Comparison of ENCODE assay signal across 20 cellular contexts in the genomic region with DNA sequence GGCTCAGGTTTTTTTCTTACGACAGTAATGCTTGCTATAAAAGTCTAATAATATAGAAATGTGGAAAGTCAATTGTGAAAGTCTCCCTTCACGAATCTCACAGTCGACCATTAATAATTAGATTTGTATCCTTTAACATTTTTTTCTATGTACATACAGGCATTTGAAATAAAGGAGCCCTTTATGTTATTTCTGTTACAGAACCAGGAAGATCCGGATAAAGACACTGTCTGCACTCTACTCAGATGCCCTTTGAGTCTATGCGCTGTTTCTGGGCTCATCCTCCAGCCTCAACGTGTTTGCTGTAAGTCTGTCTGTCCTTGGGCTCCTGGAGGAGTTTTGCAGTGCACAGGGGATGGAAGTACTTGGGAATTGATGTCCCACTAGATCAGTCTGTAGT.
DNase-seq lines count a peak whose midpoint lies in the region; ATAC-seq, FAIRE-seq and TF ChIP-seq lines count a peak whose summit lies in the region.
"Had no signal": no experiment of that assay in that cellular context is flagged by ENCODE, and none has a peak within 500 bp of the region (broad histone marks: within the 10 kb centered on the region; RNA-seq: fewer than 3 reads in every experiment).

No MANE protein-coding gene starts in this region.

- H2BK5ac ChIP-seq in H9 (ENCODE audit: insufficient read length, low read length): no peak overlapping the region
- no peak overlapping the region for H2BK5ac ChIP-seq in H1 (ENCODE audit: low read depth, low read length)

- DNase-seq in H9 (no peak), H1 (ENCODE audit: low read depth in 1 of 2, low spot score in 2 of 2) (no peak), nephron progenitor cell (no peak), left lung (no peak), DMS 273 (lab: John Stamatoyannopoulos, UW; ENCODE audit: unreplicated experiment) (no peak), NCI-H1436 treated with DMSO at 0.1 percent for 48 hours (lab: John Stamatoyannopoulos, UW) (no peak)
- DNase-seq: Caco-2, GF-D8, KBM-7, MV-4-11, NCI-H187 treated with DMSO at 0.1 percent for 48 hours, NCI-H2227 treated with DMSO at 0.1 percent for 48 hours, NCI-H510A treated with DMSO at 0.1 percent for 48 hours, NCI-H774, RPMI8226, SHP77 treated with DMSO at 0.1 percent for 48 hours, T-helper 1 cell had no signal

- no peak for TF ChIP-seq RAD21 in H1 (IDR thresholded peaks at IDR 0.05 in 1 of 2, conservative IDR thresholded peaks at IDR 0.05 in 1 of 2; ENCODE audit: low read depth in 2 of 2, low read length in 2 of 2)

- H3K27ac Mint-ChIP-seq in H9 (peak overlapping the region in 2 of 3 experiments; percentile 61 to 62; a peak in 1 of 7 replicates), nephron progenitor cell (peak overlapping the region; percentile 95)

- H2BK120ac ChIP-seq in H9 (ENCODE audit: low read depth, low read length, poor library complexity, severe bottlenecking) (no peak overlapping the region), H1 (replicated peaks; ENCODE audit: low read depth, low read length) (no peak overlapping the region)

- TF ChIP-seq CTCF in H9 (conservative IDR thresholded peaks at IDR 0.05) (no peak), H1 (IDR thresholded peaks at IDR 0.05; ENCODE audit: control extremely low read depth in 1 of 3, insufficient read depth in 1 of 3, low read depth in 1 of 3, low read length in 3 of 3) (no peak), nephron progenitor cell (IDR thresholded peaks at IDR 0.05) (no peak), gastroesophageal sphincter (IDR thresholded peaks at IDR 0.05) (no peak), left lung (IDR thresholded peaks at IDR 0.05) (no peak)

- H3K4me1 ChIP-seq in H9 (ENCODE audit: insufficient read depth, low read length) (no peaks in the 10 kb centered on the region), H1 (replicated peaks in 1 of 4; ENCODE audit: control insufficient read depth in 3 of 4, insufficient read depth in 4 of 4, low read length in 3 of 4) (peaks cover 0 to 9% (median 3%) of the 10 kb centered on the region in 4 experiments; a peak in 3 of 7 replicates), gastroesophageal sphincter (no peaks in the 10 kb centered on the region), left lung (no peaks in the 10 kb centered on the region)

- no peak overlapping the region for H2BK15ac ChIP-seq in H9 (ENCODE audit: low read depth, low read length)
- H2BK15ac ChIP-seq in H1 (ENCODE audit: low read length): no peak overlapping the region

- no CpG with 5 or more reads among the region's 6 CpGs for WGBS in H9 (ENCODE audit: extremely low coverage, insufficient read length, low lambda C conversion rate)
- WGBS in H1 (ENCODE audit: extremely low coverage in 1 of 2, insufficient coverage in 1 of 2, insufficient read length in 1 of 2, insufficient replicate concordance in 2 of 2, low coverage in 1 of 2, low lambda C conversion rate in 2 of 2, missing lambda C conversion rate in 1 of 2), 2 experiments: 85% methylated on average over 6 of the region's 6 CpGs; no CpG with 5 or more reads in 1 of the 2 experiments
- 83 to 86% methylated on average over 6 of the region's 6 CpGs for WGBS in gastroesophageal sphincter (ENCODE audit: low coverage in 1 of 2), 2 donors

- no peaks in the 10 kb centered on the region for H3K36me3 ChIP-seq in H1 (ENCODE audit: control insufficient read depth in 2 of 4, insufficient read depth in 4 of 4, low read length in 3 of 4)
- no peaks in the 10 kb centered on the region for H3K36me3 ChIP-seq in gastroesophageal sphincter
- H3K36me3 ChIP-seq in left lung: no peaks in the 10 kb centered on the region

- H4K20me1 ChIP-seq in H9 (ENCODE audit: control insufficient read depth, insufficient read depth, insufficient read length) (no peaks in the 10 kb centered on the region), H1 (replicated peaks in 1 of 2; ENCODE audit: control insufficient read depth in 1 of 2, insufficient read depth in 2 of 2, low read length in 2 of 2) (no peaks in the 10 kb centered on the region)

- TF ChIP-seq EP300 in H1 (IDR thresholded peaks at IDR 0.05; ENCODE audit: borderline replicate concordance in 1 of 2, low read depth in 2 of 2, low read length in 2 of 2): no peak
- no peak for TF ChIP-seq EP300 in gastroesophageal sphincter (IDR thresholded peaks at IDR 0.05)

- no peak overlapping the region for H3K4me2 ChIP-seq in H9 (ENCODE audit: insufficient read depth, insufficient read length, low read length)
- H3K4me2 ChIP-seq in H1 (ENCODE audit: insufficient read depth in 1 of 2, low read depth in 2 of 2, low read length in 2 of 2): no peak overlapping the region

- H3K4me3 ChIP-seq in H1 (ENCODE audit: extremely low read depth in 1 of 4, insufficient read depth in 2 of 4, low read depth in 3 of 4, low read length in 4 of 4) (no peak overlapping the region), gastroesophageal sphincter (no peak overlapping the region), left lung (no peak overlapping the region)
- H3K4me3 ChIP-seq: GM12878 had no signal

- no peak overlapping the region for H3K9ac ChIP-seq in H9 (ENCODE audit: extremely low read depth, insufficient read length, low read length)
- no peak overlapping the region for H3K9ac ChIP-seq in H1 (replicated peaks in 1 of 4; ENCODE audit: extremely low read depth in 1 of 4, low read depth in 3 of 4, low read length in 3 of 4)

- H3K79me1 ChIP-seq in H9 (ENCODE audit: insufficient read depth, low read depth, low read length, poor library complexity, severe bottlenecking): no peaks in the 10 kb centered on the region
- no peaks in the 10 kb centered on the region for H3K79me1 ChIP-seq in H1 (ENCODE audit: low read depth, low read length)

- H3K4me1 Mint-ChIP-seq in H9 (peaks cover 16 to 24% of the 10 kb centered on the region in 2 experiments), nephron progenitor cell (peaks cover 9% of the 10 kb centered on the region)

- H2AFZ ChIP-seq in H9 (ENCODE audit: low read length) (peak overlapping the region; percentile 59), H1 (ENCODE audit: low read length) (peak overlapping the region; percentile 20; the same call in 1 of the 2 replicates)

- ATAC-seq in gastroesophageal sphincter (no peak), left lung (no peak)
- ATAC-seq: GM12878 had no signal

- H3K27me3 ChIP-seq in H9 (ENCODE audit: insufficient read depth, low read length): no peaks in the 10 kb centered on the region
- no peaks in the 10 kb centered on the region for H3K27me3 ChIP-seq in H1 (replicated peaks in 1 of 4; ENCODE audit: control insufficient read depth in 3 of 4, extremely low read depth in 1 of 4, insufficient read depth in 3 of 4, low read length in 3 of 4)
- no peaks in the 10 kb centered on the region for H3K27me3 ChIP-seq in gastroesophageal sphincter
- H3K27me3 ChIP-seq in left lung: no peaks in the 10 kb centered on the region

- H3K56ac ChIP-seq in H9 (ENCODE audit: insufficient read length, low read depth, low read length) (no peak overlapping the region), H1 (replicated peaks; ENCODE audit: insufficient read length, low read depth, low read length) (no peak overlapping the region)

- H3K27ac ChIP-seq in H9 (ENCODE audit: insufficient read length, low read depth, low read length): no peak overlapping the region
- no peak overlapping the region for H3K27ac ChIP-seq in H1 (ENCODE audit: low read depth, low read length)
- H3K27ac ChIP-seq in gastroesophageal sphincter: no peak overlapping the region
- H3K27ac ChIP-seq in left lung: no peak overlapping the region

- TF ChIP-seq POLR2A in H1 (IDR thresholded peaks at IDR 0.05; ENCODE audit: control extremely low read depth in 1 of 2, low read depth in 2 of 2, low read length in 2 of 2) (no peak), gastroesophageal sphincter (IDR thresholded peaks at IDR 0.05) (no peak)

- H2BK12ac ChIP-seq in H9 (ENCODE audit: insufficient read length, low read depth, low read length) (no peak overlapping the region), H1 (ENCODE audit: low read depth, low read length) (no peak overlapping the region; the same call in 1 of the 2 replicates)

- H2AK5ac ChIP-seq in H9 (ENCODE audit: insufficient read length, low read length) (no peak overlapping the region), H1 (ENCODE audit: low read depth, low read length) (no peak overlapping the region)

- H3K36me3 Mint-ChIP-seq in H9 (ENCODE audit: insufficient read depth in 1 of 3, low read depth in 3 of 3) (no peaks in the 10 kb centered on the region), nephron progenitor cell (ENCODE audit: low read depth) (no peaks in the 10 kb centered on the region)

- H3K4me3 Mint-ChIP-seq in H9: no peak overlapping the region
- H3K4me3 Mint-ChIP-seq in nephron progenitor cell: no peak overlapping the region

- no peak overlapping the region for H3K23ac ChIP-seq in H9 (ENCODE audit: insufficient read length, low read depth, low read length)
- H3K23ac ChIP-seq in H1 (ENCODE audit: insufficient read length): no peak overlapping the region

- no peak for FAIRE-seq in H1 (lab: Jason Lieb, UNC)
- FAIRE-seq: GM12878, GM18507 had no signal

- H3K9me3 ChIP-seq in H9 (ENCODE audit: control insufficient read depth, low read depth, low read length) (no peaks in the 10 kb centered on the region), H1 (ENCODE audit: insufficient read depth in 2 of 2, low read depth in 1 of 2, low read length in 1 of 2) (no peaks in the 10 kb centered on the region), gastroesophageal sphincter (no peaks in the 10 kb centered on the region), left lung (no peaks in the 10 kb centered on the region)
- H3K9me3 ChIP-seq: Caco-2 had no signal

- H3T11ph ChIP-seq in H9 (ENCODE audit: low read length): no peak overlapping the region

- H4K5ac ChIP-seq in H9 (ENCODE audit: insufficient read length, low read depth, low read length): no peak overlapping the region
- H4K5ac ChIP-seq in H1 (ENCODE audit: insufficient read length, low read depth, low read length): no peak overlapping the region

- CTCF ChIA-PET in H1 (lab: Charles Lee; ENCODE audit: partially characterized antibody): no interaction called here

- no peak overlapping the region for H4K8ac ChIP-seq in H9 (replicated peaks; ENCODE audit: insufficient read length, low read depth, low read length)
- H4K8ac ChIP-seq in H1 (ENCODE audit: extremely low read depth, insufficient read depth, low read length): no peak overlapping the region

- H3K9me3 Mint-ChIP-seq in H9 (no peaks in the 10 kb centered on the region), nephron progenitor cell (no peaks in the 10 kb centered on the region)

- H3K27me3 Mint-ChIP-seq in H9 (ENCODE audit: low read depth): no peaks in the 10 kb centered on the region
- no peaks in the 10 kb centered on the region for H3K27me3 Mint-ChIP-seq in nephron progenitor cell (ENCODE audit: low read depth, poor library complexity)

- POLR2A ChIA-PET in H1 (lab: Charles Lee; ENCODE audit: partially characterized antibody): no interaction called here

- H2BK20ac ChIP-seq in H9 (ENCODE audit: low read depth, low read length, poor library complexity, severe bottlenecking) (no peak overlapping the region), H1 (ENCODE audit: low read length) (0 out of 2 replicates have a peak overlapping the region, but pooled peaks have one; percentile 34)

- H3K4ac ChIP-seq in H9 (ENCODE audit: low read depth, low read length) (no peak overlapping the region), H1 (replicated peaks; ENCODE audit: insufficient read length, low read depth, low read length) (no peak overlapping the region)

- H3K23me2 ChIP-seq in H9 (ENCODE audit: insufficient read length, low read depth, low read length, poor library complexity, severe bottlenecking): no peaks in the 10 kb centered on the region
- H3K23me2 ChIP-seq in H1 (ENCODE audit: low read depth, low read length): no peaks in the 10 kb centered on the region

- H3K79me2 ChIP-seq in H9 (ENCODE audit: insufficient read depth, low read length): no peaks in the 10 kb centered on the region
- H3K79me2 ChIP-seq in H1 (ENCODE audit: control insufficient read depth in 1 of 2, insufficient read depth in 2 of 2, low read length in 2 of 2): no peaks in the 10 kb centered on the region

- H4K91ac ChIP-seq in H9 (ENCODE audit: insufficient read length, low read depth, low read length) (no peak overlapping the region), H1 (replicated peaks; ENCODE audit: insufficient read length, low read length) (no peak overlapping the region)

- no peak overlapping the region for H3K14ac ChIP-seq in H9 (ENCODE audit: insufficient read depth, low read length)
- H3K14ac ChIP-seq in H1 (ENCODE audit: insufficient read length): no peak overlapping the region

- H3K18ac ChIP-seq in H9 (ENCODE audit: insufficient read length, low read depth, low read length) (no peak overlapping the region), H1 (ENCODE audit: extremely low read depth, low read length) (no peak overlapping the region)

- intact Hi-C loops in left lung (cut with DNase I): no loop called here
